9 cellular contexts compared by ENCODE assay signal in the genomic region with DNA sequence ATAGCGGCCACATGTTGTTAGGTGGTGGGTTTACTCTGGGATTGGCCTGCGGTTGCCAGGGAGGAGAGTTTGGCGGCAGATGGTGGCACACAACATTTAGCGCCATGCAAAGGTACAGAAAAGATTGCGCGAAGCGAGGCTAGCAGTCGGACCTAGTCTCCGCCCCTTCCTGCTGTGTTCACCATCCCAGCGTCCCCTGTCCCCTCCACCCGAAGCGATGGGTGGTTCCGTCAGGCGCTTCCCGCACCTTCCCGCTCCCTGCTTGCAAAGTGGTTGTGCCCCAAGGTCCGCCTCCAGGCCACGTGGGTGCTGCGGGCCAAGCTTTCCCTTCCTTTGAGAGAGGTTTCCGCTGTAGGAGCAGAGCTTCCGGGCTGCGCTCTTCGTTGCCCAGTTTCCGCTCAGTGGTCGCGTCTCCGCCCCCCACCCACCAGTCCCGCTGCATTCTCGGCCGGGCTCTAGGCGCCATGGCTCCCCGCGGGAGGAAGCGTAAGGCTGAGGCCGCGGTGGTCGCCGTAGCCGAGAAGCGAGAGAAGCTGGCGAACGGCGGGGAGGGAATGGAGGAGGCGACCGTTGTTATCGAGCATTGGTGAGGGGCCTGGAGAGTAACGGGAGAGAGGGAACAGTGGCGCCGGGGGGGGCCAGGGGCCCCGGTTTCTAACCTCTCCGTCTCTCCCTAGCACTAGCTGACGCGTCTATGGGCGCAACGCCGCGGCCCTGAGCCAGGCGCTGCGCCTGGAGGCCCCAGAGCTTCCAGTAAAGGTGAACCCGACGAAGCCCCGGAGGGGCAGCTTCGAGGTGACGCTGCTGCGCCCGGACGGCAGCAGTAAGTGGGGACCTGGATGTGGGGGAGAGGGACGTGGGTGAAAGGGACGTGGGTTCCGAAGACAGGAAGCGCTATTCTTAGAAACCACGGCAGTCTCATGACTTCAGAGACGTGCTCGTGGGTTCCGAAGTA.
DNase-seq lines count a peak whose midpoint lies in the region; ATAC-seq, FAIRE-seq and TF ChIP-seq lines count a peak whose summit lies in the region.
"Had no signal": no experiment of that assay in that cellular context is flagged by ENCODE, and none has a peak within 500 bp of the region (broad histone marks: within the 10 kb centered on the region; RNA-seq: fewer than 3 reads in every experiment).

SELENOH (plus strand) TSS at position 360 of the 955 bp plus-strand sequence; CDS start at position 465, 105 bp downstream.

- no peak for TF ChIP-seq CTCF in AG09309 (IDR thresholded peaks at IDR 0.05; ENCODE audit: control insufficient read depth, insufficient read depth, low read depth, low read length, missing control alignments)

- DNase-seq in AG09309 (ENCODE audit: low read depth) (peak; percentile 91), NCI-H446 (lab: John Stamatoyannopoulos, UW) (peak; percentile 94 to 98), cerebellar cortex (ENCODE audit: low spot score) (peak; percentile 98)
- DNase-seq in stimulated activated CD4-positive, alpha-beta T cell treated with anti-CD3 and anti-CD28 coated beads, Interleukin-12 subunit alpha, Interleukin-12 subunit beta, amount 100 ng/mL, for 4 hours = peak; percentile 91

- peak; percentile 90 for ATAC-seq in GM19025 (IDR thresholded peaks at IDR 0.05; ENCODE audit: low read depth, unreplicated experiment)
- ATAC-seq in HG03342 (IDR thresholded peaks at IDR 0.05; ENCODE audit: unreplicated experiment) = peak; percentile 87
- peak; percentile 90 to 92 for ATAC-seq in activated CD4-positive, CD25-positive, alpha-beta regulatory T cell treated with anti-CD3 and anti-CD28 coated beads, Interleukin-2, amount 50 U/mL, for 24 hours

- FAIRE-seq in islet of Langerhans (lab: Jason Lieb, UNC) = peak; percentile 24
- FAIRE-seq: TTC549 had no signal

- peak within 1 kb of the TSS; percentile 68 for H3K4me3 ChIP-seq in AG09309 (ENCODE audit: control insufficient read depth, low read depth, low read length)

Comparison
In these comparisons a context has a peak if more than half of its experiments do, and no peak if none do; other contexts are left out.
1. Peak in every context shown above with its lines: DNase-seq, ATAC-seq and H3K4me3 ChIP-seq.